ENCODE assay signal across 10 cellular contexts in the genomic region with DNA sequence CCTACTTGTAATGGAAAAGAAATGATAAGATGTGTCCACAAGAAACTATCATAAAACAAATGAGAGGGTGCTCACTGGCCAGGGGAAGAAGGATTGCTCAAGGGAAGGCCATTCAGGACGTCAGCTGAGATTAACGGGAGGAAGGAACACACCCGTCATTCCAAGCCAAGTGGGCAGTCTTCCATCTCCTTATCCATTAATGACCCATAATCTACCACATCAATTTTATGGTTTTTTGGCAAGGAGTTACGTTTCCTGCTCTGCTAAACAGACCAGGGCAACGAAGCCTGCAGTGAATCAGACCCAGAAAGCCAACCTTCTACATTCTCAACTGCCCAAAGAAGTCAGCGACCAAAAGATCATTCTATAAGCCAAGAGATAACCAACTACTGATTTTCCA. TPM values are rescaled to one million over a fixed set of nuclear protein-coding genes. Genes with fewer than 3 reads are reported as not detected.
DNase-seq lines count a peak whose midpoint lies in the region; TF ChIP-seq lines count a peak whose summit lies in the region.
"Had no signal": no experiment of that assay in that cellular context is flagged by ENCODE, and none has a peak within 500 bp of the region (broad histone marks: within the 10 kb centered on the region; RNA-seq: fewer than 3 reads in every experiment).

No MANE protein-coding gene starts in this region.

- H3K36me3 ChIP-seq in esophagus squamous epithelium, result peaks cover 0 to 7% (median 0%) of the 10 kb centered on the region in 3 donors

- H3K27me3 ChIP-seq in esophagus squamous epithelium, result no peaks in the 10 kb centered on the region

- DNase-seq in DMS 273 (lab: John Stamatoyannopoulos, UW; ENCODE audit: unreplicated experiment), result peak; percentile 70
- DNase-seq in NCI-H524 (lab: John Stamatoyannopoulos, UW), result peak; percentile 42 to 65
- DNase-seq in esophagus squamous epithelium (lab: John Stamatoyannopoulos, UW), result no peak
- peak; percentile 19 for DNase-seq in non-pigmented ciliary epithelial cell (ENCODE audit: low read depth)
- DNase-seq in NCI-H526 (lab: John Stamatoyannopoulos, UW), result no peak
- DNase-seq in hippocampal formation (lab: John Stamatoyannopoulos, UW), result no peak
- DNase-seq in NCI-H345 treated with DMSO at 0.1 percent for 48 hours (lab: John Stamatoyannopoulos, UW; ENCODE audit: unreplicated experiment), result no peak
- DNase-seq in NCI-H2227 treated with DMSO at 0.1 percent for 48 hours (lab: John Stamatoyannopoulos, UW), result no peak
- DNase-seq: activated T-cell treated with anti-CD3 and anti-CD28 coated beads, Interleukin-2, amount 50 U/mL, for 48 hours; NCI-H774 had no signal

- intact Hi-C loops in esophagus squamous epithelium (cut with DNase I), result no loop called here

- no peaks in the 10 kb centered on the region for H3K9me3 ChIP-seq in esophagus squamous epithelium

- 12 to 29% methylated on average over 6 of the region's 6 CpGs for WGBS in esophagus squamous epithelium, 2 donors

- TF ChIP-seq CTCF in esophagus squamous epithelium (IDR thresholded peaks at IDR 0.05), result no peak

- TF ChIP-seq POLR2A in esophagus squamous epithelium (IDR thresholded peaks at IDR 0.05), result no peak

- peak overlapping the region; percentile 25 to 71 (median 58) for H3K27ac ChIP-seq in esophagus squamous epithelium

- no peak overlapping the region for H3K4me3 ChIP-seq in esophagus squamous epithelium

- H3K4me1 ChIP-seq in esophagus squamous epithelium, result peaks cover 13 to 36% (median 24%) of the 10 kb centered on the region in 3 donors

RNA-seq across cellular contexts. Expression of gene PRKAB1, which starts 25.1 kb away (rescaled TPM):
- total RNA-seq in esophagus squamous epithelium, result 100 to 1,000 TPM in 1 of 4 donors, 10 to 100 TPM in 3; 18.2 to 217 (median 46.7) TPM

Comparison
In these comparisons a context has a peak if more than half of its experiments do, and no peak if none do; other contexts are left out.
1. DNase-seq: peak in DMS 273 (single experiment), NCI-H524 (2 of 2) and non-pigmented ciliary epithelial cell (single experiment); none in esophagus squamous epithelium (single experiment), NCI-H526 (0 of 2), hippocampal formation (0 of 2), NCI-H345 treated with DMSO at 0.1 percent for 48 hours (single experiment) and NCI-H2227 treated with DMSO at 0.1 percent for 48 hours (single experiment).